Comparison of ENCODE assay signal across 33 cellular contexts in the genomic region with DNA sequence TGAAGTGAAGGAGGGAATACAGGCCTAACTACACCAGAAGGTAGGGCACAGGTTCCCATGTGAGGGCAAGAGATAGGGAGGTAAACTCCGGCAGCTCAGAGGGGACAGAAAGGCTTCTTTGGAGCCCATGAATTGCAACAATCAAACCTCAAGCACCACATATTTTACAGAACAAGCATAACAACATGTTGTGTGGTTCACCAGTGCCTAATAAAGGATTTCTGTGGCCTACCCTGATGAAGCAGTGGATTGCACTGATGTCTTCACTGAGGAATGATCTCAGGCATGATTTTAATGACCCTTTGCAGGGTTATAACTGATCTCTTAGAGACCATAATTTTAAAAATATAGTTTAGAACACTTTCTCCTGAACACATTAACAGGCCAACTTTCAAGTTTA.
DNase-seq lines count a peak whose midpoint lies in the region; ATAC-seq and TF ChIP-seq lines count a peak whose summit lies in the region.
"Had no signal": no experiment of that assay in that cellular context is flagged by ENCODE, and none has a peak within 500 bp of the region (broad histone marks: within the 10 kb centered on the region; RNA-seq: fewer than 3 reads in every experiment).

No MANE protein-coding gene starts in this region.

- no peak overlapping the region for H3K4me3 ChIP-seq in lower leg skin (ENCODE audit: low read depth, poor library complexity, severe bottlenecking)
- H3K4me3 ChIP-seq: dorsolateral prefrontal cortex, gastrocnemius medialis, GM23248, hepatocyte, mucosa of descending colon, pancreas, SK-N-MC, skin epidermis, uterus had no signal

- TF ChIP-seq POLR2A in lower leg skin (IDR thresholded peaks at IDR 0.05), result no peak

- 73 to 95% methylated on average over 1 of the region's 1 CpG for WGBS in lower leg skin, 2 donors

- H3K36me3 Mint-ChIP-seq in natural killer cell, result peaks cover 8% of the 10 kb centered on the region
- H3K36me3 Mint-ChIP-seq in natural killer cell treated with Interleukin-12 subunit alpha and Interleukin-12 subunit beta and Interleukin-15 and Interleukin-18, amount 100 ng/mL, for 72 hours, result peaks cover 17% of the 10 kb centered on the region
- H3K36me3 Mint-ChIP-seq in stimulated activated effector memory CD8-positive, alpha-beta T cell treated with anti-CD3 and anti-CD28 coated beads, Interleukin-12 subunit alpha, Interleukin-12 subunit beta, amount 100 ng/mL, for 72 hours, result peaks cover 37% of the 10 kb centered on the region

- H3K4me3 Mint-ChIP-seq in natural killer cell, result peak overlapping the region; percentile 6
- no peak overlapping the region for H3K4me3 Mint-ChIP-seq in natural killer cell treated with Interleukin-12 subunit alpha and Interleukin-12 subunit beta and Interleukin-15 and Interleukin-18, amount 100 ng/mL, for 72 hours
- H3K4me3 Mint-ChIP-seq in stimulated activated effector memory CD8-positive, alpha-beta T cell treated with anti-CD3 and anti-CD28 coated beads, Interleukin-12 subunit alpha, Interleukin-12 subunit beta, amount 100 ng/mL, for 72 hours, result no peak overlapping the region
- H3K4me3 Mint-ChIP-seq: activated naive CD4-positive, alpha-beta T cell treated with anti-CD3 and anti-CD28 coated beads, Interleukin-2, amount 10 ng/mL, durations not matched to agents 7 days and 5 days had no signal

- peaks cover 0 to 8% of the 10 kb centered on the region in 2 donors for H3K27me3 Mint-ChIP-seq in natural killer cell (ENCODE audit: low read depth in 2 of 2)
- H3K27me3 Mint-ChIP-seq in natural killer cell treated with Interleukin-12 subunit alpha and Interleukin-12 subunit beta and Interleukin-15 and Interleukin-18, amount 100 ng/mL, for 72 hours, result no peaks in the 10 kb centered on the region

- no peak for DNase-seq in natural killer cell
- DNase-seq in natural killer cell treated with Interleukin-12 subunit alpha and Interleukin-12 subunit beta and Interleukin-15 and Interleukin-18, amount 100 ng/mL, for 72 hours (ENCODE audit: low spot score), result no peak
- DNase-seq in MV-4-11 (lab: John Stamatoyannopoulos, UW), result peak; percentile 44
- DNase-seq in astrocyte of the hippocampus (ENCODE audit: low read depth, low spot score), result peak; percentile 33
- DNase-seq in stimulated activated effector memory CD8-positive, alpha-beta T cell treated with anti-CD3 and anti-CD28 coated beads, Interleukin-12 subunit alpha, Interleukin-12 subunit beta, amount 100 ng/mL, for 72 hours (ENCODE audit: low spot score in 2 of 2), result no peak
- DNase-seq in cerebellum (ENCODE audit: low spot score), result no peak
- no peak for DNase-seq in NCI-H2171 treated with DMSO at 0.1 percent for 48 hours (lab: John Stamatoyannopoulos, UW)
- DNase-seq in lower leg skin (ENCODE audit: low spot score in 2 of 2), result no peak
- DNase-seq: activated CD4-positive, alpha-beta T cell treated with anti-CD3 and anti-CD28 coated beads, Interleukin-2, amount 50 U/mL, for 48 hours; activated CD4-positive, CD25-positive, alpha-beta regulatory T cell treated with anti-CD3 and anti-CD28 coated beads, Interleukin-2, amount 50 U/mL, for 72 hours; activated naive CD4-positive, alpha-beta T cell treated with anti-CD3 and anti-CD28 coated beads, Interleukin-2, amount 10 ng/mL, durations not matched to agents 7 days and 5 days; AML-193; amniotic stem cell; brain microvascular endothelial cell; cerebellar nuclear complex; DMS53; dorsolateral prefrontal cortex; gastrocnemius medialis; GM23248; Kasumi-1; left cardiac atrium; mucosa of descending colon; NCI-H1048; NCI-H2107; NCI-H82; OCI-M1; pancreas; retina; stimulated activated naive CD8-positive, alpha-beta T cell treated with anti-CD3 and anti-CD28 coated beads, Interleukin-15, Interleukin-2, amounts not matched to agents 100 U/mL and 50 U/mL, for 24 hours; uterus had no signal

- H3K9me3 Mint-ChIP-seq in natural killer cell, result no peaks in the 10 kb centered on the region
- H3K9me3 Mint-ChIP-seq in natural killer cell treated with Interleukin-12 subunit alpha and Interleukin-12 subunit beta and Interleukin-15 and Interleukin-18, amount 100 ng/mL, for 72 hours, result no peaks in the 10 kb centered on the region
- no peaks in the 10 kb centered on the region for H3K9me3 Mint-ChIP-seq in stimulated activated effector memory CD8-positive, alpha-beta T cell treated with anti-CD3 and anti-CD28 coated beads, Interleukin-12 subunit alpha, Interleukin-12 subunit beta, amount 100 ng/mL, for 72 hours
- H3K9me3 Mint-ChIP-seq: activated naive CD4-positive, alpha-beta T cell treated with anti-CD3 and anti-CD28 coated beads, Interleukin-2, amount 10 ng/mL, durations not matched to agents 7 days and 5 days had no signal

- TF ChIP-seq CTCF in natural killer cell (IDR thresholded peaks at IDR 0.05) (no peak), lower leg skin (IDR thresholded peaks at IDR 0.05) (no peak)

- peak in 1 of 3 donors; percentile 46 for ATAC-seq in natural killer cell
- ATAC-seq in natural killer cell treated with Interleukin-12 subunit alpha and Interleukin-12 subunit beta and Interleukin-15 and Interleukin-18, amount 100 ng/mL, for 72 hours, result no peak
- ATAC-seq in stimulated activated effector memory CD8-positive, alpha-beta T cell treated with anti-CD3 and anti-CD28 coated beads, Interleukin-12 subunit alpha, Interleukin-12 subunit beta, amount 100 ng/mL, for 72 hours, result no peak
- ATAC-seq: gastrocnemius medialis; left cardiac atrium; mucosa of descending colon; pancreas; stimulated activated naive CD8-positive, alpha-beta T cell treated with anti-CD3 and anti-CD28 coated beads, Interleukin-15, Interleukin-2, amounts not matched to agents 100 U/mL and 50 U/mL, for 24 hours had no signal

- no peak overlapping the region for H3K27ac Mint-ChIP-seq in natural killer cell
- H3K27ac Mint-ChIP-seq in natural killer cell treated with Interleukin-12 subunit alpha and Interleukin-12 subunit beta and Interleukin-15 and Interleukin-18, amount 100 ng/mL, for 72 hours, result no peak overlapping the region
- peak overlapping the region; percentile 9 for H3K27ac Mint-ChIP-seq in stimulated activated effector memory CD8-positive, alpha-beta T cell treated with anti-CD3 and anti-CD28 coated beads, Interleukin-12 subunit alpha, Interleukin-12 subunit beta, amount 100 ng/mL, for 72 hours
- H3K27ac Mint-ChIP-seq: activated naive CD4-positive, alpha-beta T cell treated with anti-CD3 and anti-CD28 coated beads, Interleukin-2, amount 10 ng/mL, durations not matched to agents 7 days and 5 days had no signal

- intact Hi-C loops in natural killer cell (cut with micrococcal nuclease) (no loop called here), lower leg skin (cut with DNase I; ENCODE audit: low total_unique reads) (no loop called here)

- H3K4me1 Mint-ChIP-seq in natural killer cell, result peaks cover 76 to 89% of the 10 kb centered on the region in 2 donors
- peaks cover 76 to 94% of the 10 kb centered on the region in 2 donors for H3K4me1 Mint-ChIP-seq in natural killer cell treated with Interleukin-12 subunit alpha and Interleukin-12 subunit beta and Interleukin-15 and Interleukin-18, amount 100 ng/mL, for 72 hours (ENCODE audit: low read depth in 2 of 2)
- peaks cover 92% of the 10 kb centered on the region for H3K4me1 Mint-ChIP-seq in stimulated activated effector memory CD8-positive, alpha-beta T cell treated with anti-CD3 and anti-CD28 coated beads, Interleukin-12 subunit alpha, Interleukin-12 subunit beta, amount 100 ng/mL, for 72 hours

Comparison
In these comparisons a context has a peak if more than half of its experiments do, and no peak if none do; other contexts are left out.
1. DNase-seq: peak in MV-4-11 (single experiment) and astrocyte of the hippocampus (single experiment); none in natural killer cell (single experiment), natural killer cell treated with Interleukin-12 subunit alpha and Interleukin-12 subunit beta and Interleukin-15 and Interleukin-18, amount 100 ng/mL, for 72 hours (single experiment), stimulated activated effector memory CD8-positive, alpha-beta T cell treated with anti-CD3 and anti-CD28 coated beads, Interleukin-12 subunit alpha, Interleukin-12 subunit beta, amount 100 ng/mL, for 72 hours (0 of 2), cerebellum (single experiment), NCI-H2171 treated with DMSO at 0.1 percent for 48 hours (single experiment) and lower leg skin (0 of 2).